ENCODE assay signal across 18 cellular contexts in the genomic region with DNA sequence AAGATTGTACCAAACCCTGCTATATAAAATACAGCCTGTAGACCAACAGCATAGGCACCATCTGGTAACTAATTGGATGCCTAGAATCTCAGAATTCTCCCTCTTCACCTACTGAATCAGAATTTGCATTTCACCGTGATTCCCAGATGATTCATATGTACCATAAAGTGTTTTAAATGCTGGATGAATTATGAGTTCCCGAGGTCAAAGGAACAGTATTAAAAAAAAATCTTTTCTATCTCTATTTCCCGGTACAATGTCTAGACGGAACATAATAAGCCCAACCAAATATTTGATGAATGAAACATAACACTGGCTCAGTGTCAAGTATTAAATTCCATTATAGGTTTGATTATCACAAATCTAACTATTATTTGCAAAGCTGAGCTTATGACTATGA.
DNase-seq lines count a peak whose midpoint lies in the region; ATAC-seq, FAIRE-seq and TF ChIP-seq lines count a peak whose summit lies in the region.
"Had no signal": no experiment of that assay in that cellular context is flagged by ENCODE, and none has a peak within 500 bp of the region (broad histone marks: within the 10 kb centered on the region; RNA-seq: fewer than 3 reads in every experiment).

No MANE protein-coding gene starts in this region.

- no peaks in the 10 kb centered on the region for H3K9me2 ChIP-seq in SK-N-SH

- no peak overlapping the region for H3K9ac ChIP-seq in SK-N-SH

- no peak for TF ChIP-seq RAD21 in SK-N-SH (IDR thresholded peaks at IDR 0.05; ENCODE audit: low read length)

- intact Hi-C loops in pancreas (cut with DNase I) = no loop called here

- CTCF ChIA-PET in SK-N-SH (lab: Yijun Ruan, JAX) = no interaction called here

- TF ChIP-seq EP300 in SK-N-SH (IDR thresholded peaks at IDR 0.05; ENCODE audit: borderline replicate concordance in 1 of 2, low read depth in 1 of 2, low read length in 1 of 2) = peak in 1 of 2 experiments; percentile 79; a peak in 2 of 4 replicates

- FAIRE-seq in pancreas (lab: Jason Lieb, UNC) (peak; percentile 43), GM12892 (lab: Jason Lieb, UNC) (no peak)
- FAIRE-seq: GM12878 had no signal

- peak overlapping the region; percentile 7; the same call in 1 of the 2 replicates for H2AFZ ChIP-seq in SK-N-SH (ENCODE audit: low read depth)

- TF ChIP-seq CTCF in SK-N-SH (IDR thresholded peaks at IDR 0.05) (no peak), pancreas (IDR thresholded peaks at IDR 0.05) (no peak)

- H4K20me1 ChIP-seq in SK-N-SH (ENCODE audit: insufficient read depth) = no peaks in the 10 kb centered on the region

- H3K4me3 ChIP-seq in SK-N-SH (ENCODE audit: low read depth in 2 of 2, low read length in 1 of 2) (no peak overlapping the region), pancreas (no peak overlapping the region)
- H3K4me3 ChIP-seq: gastrocnemius medialis, GM12878, vagina had no signal

- no peaks in the 10 kb centered on the region for H3K79me2 ChIP-seq in SK-N-SH (ENCODE audit: insufficient read depth)

- H3K27me3 ChIP-seq in SK-N-SH (ENCODE audit: insufficient read depth) (no peaks in the 10 kb centered on the region), pancreas (no peaks in the 10 kb centered on the region)
- H3K27me3 ChIP-seq: gastrocnemius medialis, neutrophil, vagina had no signal

- peaks cover 27% of the 10 kb centered on the region for H3F3A ChIP-seq in SK-N-SH (replicated peaks; ENCODE audit: insufficient read depth)

- ATAC-seq in esophagus mucosa = peak; percentile 80
- ATAC-seq in pancreas = peak; percentile 31 to 86 (median 70)
- ATAC-seq in HG02588 (IDR thresholded peaks at IDR 0.05; ENCODE audit: unreplicated experiment) = no peak
- ATAC-seq: activated T-helper 17 cell treated with anti-CD3 and anti-CD28 coated beads, Interleukin-2, amount 50 U/mL, for 72 hours; gastrocnemius medialis; GM12878 had no signal

- peaks cover 0 to 33% of the 10 kb centered on the region in 2 experiments; a peak in 3 of 4 replicates for H3K4me1 ChIP-seq in SK-N-SH (ENCODE audit: control insufficient read depth in 1 of 2, insufficient read depth in 2 of 2, low read depth in 1 of 2, low read length in 1 of 2)
- peaks cover 0 to 11% (median 0%) of the 10 kb centered on the region in 3 donors for H3K4me1 ChIP-seq in pancreas

- no peak for TF ChIP-seq POLR2A in GM12892 (IDR thresholded peaks at IDR 0.05; ENCODE audit: low read depth, low read length)

- H3K4me2 ChIP-seq in SK-N-SH = peak overlapping the region; percentile 29

- no peaks in the 10 kb centered on the region for H3K36me3 ChIP-seq in SK-N-SH (replicated peaks in 1 of 2; ENCODE audit: control insufficient read depth in 1 of 2, insufficient read depth in 2 of 2, low read length in 1 of 2)
- no peaks in the 10 kb centered on the region for H3K36me3 ChIP-seq in pancreas
- H3K36me3 ChIP-seq: gastrocnemius medialis, neutrophil, vagina had no signal

- H3K27ac ChIP-seq in SK-N-SH (ENCODE audit: low read depth in 2 of 2, low read length in 1 of 2) = peak overlapping the region in 1 of 2 experiments; percentile 67; a peak in 3 of 4 replicates
- peak overlapping the region in 2 of 4 donors; percentile 34 to 56 for H3K27ac ChIP-seq in pancreas
- H3K27ac ChIP-seq: C4-2B, gastrocnemius medialis, HL-60, neutrophil, vagina had no signal

- DNase-seq in GM03348 (ENCODE audit: low spot score) (peak; percentile 28), SK-N-SH (no peak), pancreas (no peak), GM12892 (ENCODE audit: insufficient read length) (no peak), HK-2 (ENCODE audit: unreplicated experiment) (no peak)
- no peak for DNase-seq in effector CD8-positive, alpha-beta T cell (lab: John Stamatoyannopoulos, UW)
- DNase-seq: activated CD4-positive, alpha-beta memory T cell treated with anti-CD3 and anti-CD28 coated beads, Interleukin-2, amount 10 ng/mL, durations not matched to agents 7 days and 5 days; gastrocnemius medialis; NCI-H1694; NCI-H446 treated with DMSO at 0.1 percent for 48 hours had no signal

- no peaks in the 10 kb centered on the region for H3K9me3 ChIP-seq in SK-N-SH
- no peaks in the 10 kb centered on the region for H3K9me3 ChIP-seq in pancreas
- H3K9me3 ChIP-seq: gastrocnemius medialis, neutrophil, vagina had no signal

- WGBS in SK-N-SH (ENCODE audit: low lambda C conversion rate) = 5% methylated on average over 4 of the region's 4 CpGs
- 14 to 30% methylated on average over 4 of the region's 4 CpGs for WGBS in pancreas, 2 donors

- POLR2A ChIA-PET in SK-N-SH (lab: Yijun Ruan, JAX) = no interaction called here

TF ChIP-seq in SK-N-SH, 30 proteins besides CTCF, POLR2A, EP300 and RAD21 (continues in another document):
- TF ChIP-seq, protein P1, sequence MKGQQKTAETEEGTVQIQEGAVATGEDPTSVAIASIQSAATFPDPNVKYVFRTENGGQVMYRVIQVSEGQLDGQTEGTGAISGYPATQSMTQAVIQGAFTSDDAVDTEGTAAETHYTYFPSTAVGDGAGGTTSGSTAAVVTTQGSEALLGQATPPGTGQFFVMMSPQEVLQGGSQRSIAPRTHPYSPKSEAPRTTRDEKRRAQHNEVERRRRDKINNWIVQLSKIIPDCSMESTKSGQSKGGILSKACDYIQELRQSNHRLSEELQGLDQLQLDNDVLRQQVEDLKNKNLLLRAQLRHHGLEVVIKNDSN (IDR thresholded peaks at IDR 0.05; ENCODE audit: borderline replicate concordance, low read depth) = no peak
- TF ChIP-seq, protein P2, sequence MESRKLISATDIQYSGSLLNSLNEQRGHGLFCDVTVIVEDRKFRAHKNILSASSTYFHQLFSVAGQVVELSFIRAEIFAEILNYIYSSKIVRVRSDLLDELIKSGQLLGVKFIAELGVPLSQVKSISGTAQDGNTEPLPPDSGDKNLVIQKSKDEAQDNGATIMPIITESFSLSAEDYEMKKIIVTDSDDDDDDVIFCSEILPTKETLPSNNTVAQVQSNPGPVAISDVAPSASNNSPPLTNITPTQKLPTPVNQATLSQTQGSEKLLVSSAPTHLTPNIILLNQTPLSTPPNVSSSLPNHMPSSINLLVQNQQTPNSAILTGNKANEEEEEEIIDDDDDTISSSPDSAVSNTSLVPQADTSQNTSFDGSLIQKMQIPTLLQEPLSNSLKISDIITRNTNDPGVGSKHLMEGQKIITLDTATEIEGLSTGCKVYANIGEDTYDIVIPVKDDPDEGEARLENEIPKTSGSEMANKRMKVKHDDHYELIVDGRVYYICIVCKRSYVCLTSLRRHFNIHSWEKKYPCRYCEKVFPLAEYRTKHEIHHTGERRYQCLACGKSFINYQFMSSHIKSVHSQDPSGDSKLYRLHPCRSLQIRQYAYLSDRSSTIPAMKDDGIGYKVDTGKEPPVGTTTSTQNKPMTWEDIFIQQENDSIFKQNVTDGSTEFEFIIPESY (IDR thresholded peaks at IDR 0.05; ENCODE audit: borderline replicate concordance, low read depth) = no peak
- TF ChIP-seq JUND (IDR thresholded peaks at IDR 0.05) (peak; percentile 66), TAF1 (IDR thresholded peaks at IDR 0.05; ENCODE audit: borderline replicate concordance, low read depth, low read length) (no peak), MEF2A (IDR thresholded peaks at IDR 0.05; ENCODE audit: borderline replicate concordance, low read depth) (0 out of 2 replicates have a peak, but pooled peaks have one; percentile 19), FOXM1 (IDR thresholded peaks at IDR 0.05; ENCODE audit: low read depth) (0 out of 2 replicates have a peak, but pooled peaks have one; percentile 36), FOSL2 (IDR thresholded peaks at IDR 0.05; ENCODE audit: borderline replicate concordance, low read depth) (peak; percentile 59), TCF12 (IDR thresholded peaks at IDR 0.05) (peak; percentile 74)
- TF ChIP-seq, protein P3, sequence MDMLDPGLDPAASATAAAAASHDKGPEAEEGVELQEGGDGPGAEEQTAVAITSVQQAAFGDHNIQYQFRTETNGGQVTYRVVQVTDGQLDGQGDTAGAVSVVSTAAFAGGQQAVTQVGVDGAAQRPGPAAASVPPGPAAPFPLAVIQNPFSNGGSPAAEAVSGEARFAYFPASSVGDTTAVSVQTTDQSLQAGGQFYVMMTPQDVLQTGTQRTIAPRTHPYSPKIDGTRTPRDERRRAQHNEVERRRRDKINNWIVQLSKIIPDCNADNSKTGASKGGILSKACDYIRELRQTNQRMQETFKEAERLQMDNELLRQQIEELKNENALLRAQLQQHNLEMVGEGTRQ (IDR thresholded peaks at IDR 0.05; ENCODE audit: borderline replicate concordance, low read depth, low read length) = no peak
- TF ChIP-seq, protein P4, sequence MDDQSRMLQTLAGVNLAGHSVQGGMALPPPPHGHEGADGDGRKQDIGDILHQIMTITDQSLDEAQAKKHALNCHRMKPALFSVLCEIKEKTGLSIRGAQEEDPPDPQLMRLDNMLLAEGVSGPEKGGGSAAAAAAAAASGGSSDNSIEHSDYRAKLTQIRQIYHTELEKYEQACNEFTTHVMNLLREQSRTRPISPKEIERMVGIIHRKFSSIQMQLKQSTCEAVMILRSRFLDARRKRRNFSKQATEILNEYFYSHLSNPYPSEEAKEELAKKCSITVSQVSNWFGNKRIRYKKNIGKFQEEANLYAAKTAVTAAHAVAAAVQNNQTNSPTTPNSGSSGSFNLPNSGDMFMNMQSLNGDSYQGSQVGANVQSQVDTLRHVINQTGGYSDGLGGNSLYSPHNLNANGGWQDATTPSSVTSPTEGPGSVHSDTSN (IDR thresholded peaks at IDR 0.05) = peak; percentile 76
- TF ChIP-seq, protein P5, sequence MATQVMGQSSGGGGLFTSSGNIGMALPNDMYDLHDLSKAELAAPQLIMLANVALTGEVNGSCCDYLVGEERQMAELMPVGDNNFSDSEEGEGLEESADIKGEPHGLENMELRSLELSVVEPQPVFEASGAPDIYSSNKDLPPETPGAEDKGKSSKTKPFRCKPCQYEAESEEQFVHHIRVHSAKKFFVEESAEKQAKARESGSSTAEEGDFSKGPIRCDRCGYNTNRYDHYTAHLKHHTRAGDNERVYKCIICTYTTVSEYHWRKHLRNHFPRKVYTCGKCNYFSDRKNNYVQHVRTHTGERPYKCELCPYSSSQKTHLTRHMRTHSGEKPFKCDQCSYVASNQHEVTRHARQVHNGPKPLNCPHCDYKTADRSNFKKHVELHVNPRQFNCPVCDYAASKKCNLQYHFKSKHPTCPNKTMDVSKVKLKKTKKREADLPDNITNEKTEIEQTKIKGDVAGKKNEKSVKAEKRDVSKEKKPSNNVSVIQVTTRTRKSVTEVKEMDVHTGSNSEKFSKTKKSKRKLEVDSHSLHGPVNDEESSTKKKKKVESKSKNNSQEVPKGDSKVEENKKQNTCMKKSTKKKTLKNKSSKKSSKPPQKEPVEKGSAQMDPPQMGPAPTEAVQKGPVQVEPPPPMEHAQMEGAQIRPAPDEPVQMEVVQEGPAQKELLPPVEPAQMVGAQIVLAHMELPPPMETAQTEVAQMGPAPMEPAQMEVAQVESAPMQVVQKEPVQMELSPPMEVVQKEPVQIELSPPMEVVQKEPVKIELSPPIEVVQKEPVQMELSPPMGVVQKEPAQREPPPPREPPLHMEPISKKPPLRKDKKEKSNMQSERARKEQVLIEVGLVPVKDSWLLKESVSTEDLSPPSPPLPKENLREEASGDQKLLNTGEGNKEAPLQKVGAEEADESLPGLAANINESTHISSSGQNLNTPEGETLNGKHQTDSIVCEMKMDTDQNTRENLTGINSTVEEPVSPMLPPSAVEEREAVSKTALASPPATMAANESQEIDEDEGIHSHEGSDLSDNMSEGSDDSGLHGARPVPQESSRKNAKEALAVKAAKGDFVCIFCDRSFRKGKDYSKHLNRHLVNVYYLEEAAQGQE (IDR thresholded peaks at IDR 0.05; ENCODE audit: low read depth, low read length) = no peak
